Comparison of ENCODE assay signal across 24 cellular contexts in genomic region chr2:9060819-9061218, GRCh38. TPM values are rescaled to one million over a fixed set of nuclear protein-coding genes. Genes with fewer than 3 reads are reported as not detected.
DNase-seq lines count a peak whose midpoint lies in the region; ATAC-seq, FAIRE-seq and TF ChIP-seq lines count a peak whose summit lies in the region.
"Had no signal": no experiment of that assay in that cellular context is flagged by ENCODE, and none has a peak within 500 bp of the region (broad histone marks: within the 10 kb centered on the region; RNA-seq: fewer than 3 reads in every experiment).

No MANE protein-coding gene starts in this region.

- no peak overlapping the region for H3K23ac ChIP-seq in trophoblast cell (ENCODE audit: low read length)

- H3K27me3 ChIP-seq in K562 (ENCODE audit: control insufficient read depth in 2 of 2, insufficient read depth in 2 of 2, low read length in 2 of 2) (no peaks in the 10 kb centered on the region), trophoblast cell (ENCODE audit: insufficient read depth, low read length) (no peaks in the 10 kb centered on the region), GM23248 (replicated peaks; ENCODE audit: insufficient read depth) (no peaks in the 10 kb centered on the region)
- H3K27me3 ChIP-seq: BLaER1, SJSA1 had no signal

- peak overlapping the region; percentile 73 for H4K91ac ChIP-seq in trophoblast cell (ENCODE audit: low read depth, low read length)

- no peaks in the 10 kb centered on the region for H3K9me1 ChIP-seq in K562 (ENCODE audit: control insufficient read depth, insufficient read depth, low read length)

- H3K36me3 ChIP-seq in K562 (ENCODE audit: control insufficient read depth, insufficient read depth, low read length) (no peaks in the 10 kb centered on the region), trophoblast cell (ENCODE audit: control insufficient read depth in 1 of 2, insufficient read depth in 2 of 2, low read length in 2 of 2) (no peaks in the 10 kb centered on the region), GM23248 (ENCODE audit: low read depth) (no peaks in the 10 kb centered on the region)
- H3K36me3 ChIP-seq: BLaER1, SJSA1 had no signal

- no peak overlapping the region for H4K12ac ChIP-seq in trophoblast cell (ENCODE audit: low read depth, low read length)

- ATAC-seq in K562, result no peak
- ATAC-seq: Right ventricle myocardium inferior had no signal

- H3K27ac ChIP-seq in K562 (ENCODE audit: extremely low read depth, low read depth, low read length) (no peak overlapping the region), trophoblast cell (ENCODE audit: low read depth, low read length) (peak overlapping the region; percentile 85), GM23248 (no peak overlapping the region)
- H3K27ac ChIP-seq: BLaER1, SJSA1 had no signal

- H2AK5ac ChIP-seq in trophoblast cell (ENCODE audit: low read length), result no peak overlapping the region

- peak overlapping the region; percentile 68 for H2BK5ac ChIP-seq in trophoblast cell (ENCODE audit: low read depth, low read length, poor library complexity)

- H3K9me3 ChIP-seq in K562 (replicated peaks; ENCODE audit: control insufficient read depth, insufficient read depth, low read depth, low read length) (0 out of 2 replicates have a peak, but pooled peaks cover 2% of the 10 kb centered on the region), trophoblast cell (ENCODE audit: insufficient read depth, low read depth, low read length) (no peaks in the 10 kb centered on the region), GM23248 (ENCODE audit: low read depth) (no peaks in the 10 kb centered on the region)
- H3K9me3 ChIP-seq: SJSA1 had no signal

- H3K79me1 ChIP-seq in trophoblast cell (ENCODE audit: low read length), result peaks cover 12% of the 10 kb centered on the region

- no peaks in the 10 kb centered on the region for H3F3A ChIP-seq in GM23248 (ENCODE audit: insufficient read depth)

- H3K4me3 ChIP-seq in K562 (no peak overlapping the region), trophoblast cell (ENCODE audit: low read depth, low read length) (no peak overlapping the region), GM23248 (no peak overlapping the region)
- H3K4me3 ChIP-seq: BLaER1, SJSA1 had no signal

- H3K14ac ChIP-seq in trophoblast cell (ENCODE audit: low read length), result peak overlapping the region; percentile 51

- no peak for TF ChIP-seq CTCF in K562 (IDR thresholded peaks at IDR 0.05 in 2 of 3, conservative IDR thresholded peaks at IDR 0.05 in 1 of 3; ENCODE audit: insufficient read depth in 2 of 3, low read depth in 1 of 3, low read length in 3 of 3)

- CTCF ChIA-PET in K562 (lab: Yijun Ruan, JAX; ENCODE audit: low intra/inter-chr PET ratio), result no interaction called here

- H3K79me2 ChIP-seq in K562 (ENCODE audit: control insufficient read depth, insufficient read depth, low read length) (no peaks in the 10 kb centered on the region), trophoblast cell (ENCODE audit: control insufficient read depth, insufficient read depth, low read length, poor library complexity) (peaks cover 3% of the 10 kb centered on the region), GM23248 (ENCODE audit: insufficient read depth) (no peaks in the 10 kb centered on the region)

- in situ Hi-C loops in K562 (cut with MboI) (no loop called here), GM23248 (cut with MboI) (no loop called here)

- H2BK120ac ChIP-seq in trophoblast cell (ENCODE audit: insufficient read depth, low read length, poor library complexity), result peak overlapping the region; percentile 91

- DNase-seq in RPMI7951 (ENCODE audit: low read depth) (peak; percentile 13), K562 (ENCODE audit: extremely low read depth in 1 of 4, low spot score in 3 of 4) (no peak), foreskin melanocyte (peak; percentile 94), trophoblast cell (peak; percentile 11 to 54), NCI-H2196 (lab: John Stamatoyannopoulos, UW; ENCODE audit: unreplicated experiment) (no peak), NCI-H82 treated with DMSO at 0.1 percent for 48 hours (lab: John Stamatoyannopoulos, UW; ENCODE audit: unreplicated experiment) (no peak), GM23248 (no peak), medulla oblongata (ENCODE audit: extremely low spot score) (no peak)
- DNase-seq: CD4-positive, alpha-beta T cell; DND-41; IMR-90; NCI-H1105 treated with DMSO at 0.1 percent for 48 hours; NCI-H1694; NCI-H2081; NCI-H2171; NCI-H524 treated with DMSO at 0.1 percent for 48 hours; NCI-H82; OCI-M1 had no signal

- no peaks in the 10 kb centered on the region for H3K9me2 ChIP-seq in GM23248 (ENCODE audit: insufficient read depth)

- POLR2A ChIA-PET in K562 (lab: Yijun Ruan, JAX), result no interaction called here

- H4K20me1 ChIP-seq in K562 (replicated peaks; ENCODE audit: control insufficient read depth, insufficient read depth, low read length) (no peaks in the 10 kb centered on the region), GM23248 (ENCODE audit: insufficient read depth) (no peaks in the 10 kb centered on the region)
- H4K20me1 ChIP-seq: BLaER1 had no signal

- H3K18ac ChIP-seq in trophoblast cell (ENCODE audit: low read length), result no peak overlapping the region

- no peak overlapping the region for H3K4ac ChIP-seq in trophoblast cell (ENCODE audit: low read depth, low read length)

- no peak for TF ChIP-seq EP300 in K562 (IDR thresholded peaks at IDR 0.05; ENCODE audit: low read length)

- H3K9ac ChIP-seq in K562 (ENCODE audit: insufficient read depth in 1 of 2, low read depth in 2 of 2, low read length in 2 of 2) (no peak overlapping the region), trophoblast cell (ENCODE audit: low read length) (no peak overlapping the region), GM23248 (no peak overlapping the region)
- H3K9ac ChIP-seq: BLaER1 had no signal

- no peak for TF ChIP-seq POLR2A in K562 (conservative IDR thresholded peaks at IDR 0.05)

- 46% methylated on average over 4 of the region's 4 CpGs for WGBS in K562 (ENCODE audit: insufficient coverage, low coverage, missing lambda C conversion rate)
- no CpG with 5 or more reads among the region's 4 CpGs for WGBS in trophoblast cell (ENCODE audit: extremely low coverage, insufficient coverage, insufficient read length)
- WGBS in GM23248 (ENCODE audit: low coverage in 1 of 2, low lambda C conversion rate in 2 of 2, missing lambda C conversion rate in 2 of 2), 2 experiments, result 71 to 83% methylated on average over 4 of the region's 4 CpGs

- H2AFZ ChIP-seq in K562 (ENCODE audit: low read depth, low read length), result 0 out of 2 replicates have a peak overlapping the region, but pooled peaks have one; percentile 36
- no peak overlapping the region for H2AFZ ChIP-seq in trophoblast cell (ENCODE audit: insufficient read depth, low read length, poor library complexity)
- H2AFZ ChIP-seq in GM23248, result no peak overlapping the region

- intact Hi-C loops in K562 (cut with micrococcal nuclease), result no loop called here

- H4K8ac ChIP-seq in trophoblast cell (ENCODE audit: low read depth, low read length), result peak overlapping the region; percentile 7

- FAIRE-seq in K562 (lab: Jason Lieb, UNC), result peak; percentile 26
- FAIRE-seq: GM12891, HTR-8/SVneo, RCC 7860 had no signal

- BruUV-seq in K562 (replicated peaks; lab: Mats Ljungman, UMichigan), result no TSS peak

- H3K4me1 ChIP-seq in K562 (replicated peaks in 1 of 2; ENCODE audit: control insufficient read depth in 2 of 2, insufficient read depth in 2 of 2, low read length in 2 of 2), result no peaks in the 10 kb centered on the region; a peak in 1 of 5 replicates
- H3K4me1 ChIP-seq in trophoblast cell (ENCODE audit: control insufficient read depth in 1 of 2, insufficient read depth in 2 of 2, low read length in 2 of 2), result peaks cover 3 to 4% of the 10 kb centered on the region in 2 experiments
- H3K4me1 ChIP-seq in GM23248 (ENCODE audit: insufficient read depth), result no peaks in the 10 kb centered on the region
- H3K4me1 ChIP-seq: BLaER1 had no signal

- no peak for TF ChIP-seq RAD21 in K562 (CRISPR knock-in tag; conservative IDR thresholded peaks at IDR 0.05 in 1 of 2, IDR thresholded peaks at IDR 0.05 in 1 of 2)

- H3K4me2 ChIP-seq in K562 (ENCODE audit: insufficient read depth, low read length), result no peak overlapping the region
- H3K4me2 ChIP-seq in trophoblast cell (ENCODE audit: low read length), result no peak overlapping the region
- H3K4me2 ChIP-seq in GM23248 (ENCODE audit: unreplicated experiment), result no peak overlapping the region
- H3K4me2 ChIP-seq: BLaER1 had no signal

- H2BK12ac ChIP-seq in trophoblast cell (ENCODE audit: low read length), result peak overlapping the region; percentile 92

TF ChIP-seq in K562, 482 proteins besides CTCF, POLR2A, EP300 and RAD21:
- TF ChIP-seq ZNF224 (CRISPR knock-in tag; IDR thresholded peaks at IDR 0.05) (no peak), NONO (IDR thresholded peaks at IDR 0.05; ENCODE audit: low read depth in 2 of 2, low read length in 1 of 2) (no peak), ZNF408 (CRISPR knock-in tag; IDR thresholded peaks at IDR 0.05; ENCODE audit: low read depth) (no peak), BCOR (IDR thresholded peaks at IDR 0.05) (no peak)

RNA-seq across cellular contexts. Expression of gene MBOAT2, which starts 57.3 kb away (rescaled TPM):
- total RNA-seq in RPMI7951 (2014; rRNA removed; shearing (Covaris generic)), result 33.9 and 41.1 TPM in 2 replicates
- 112 and 313 TPM in 2 replicates for total RNA-seq in K562 (2011; cell fraction: chromatin; rRNA removed; ENCODE audit: low replicate concordance)
- total RNA-seq in K562 (2011; cell fraction: nucleolus; rRNA removed), result 47.4 and 65.8 TPM in 2 replicates
- total RNA-seq in K562 (2011; cell fraction: nucleoplasm; rRNA removed), result 143 and 203 TPM in 2 replicates
- total RNA-seq in K562 (2014; rRNA removed), result 19.2 and 22.8 TPM in 2 replicates
- total RNA-seq in K562 (2014; rRNA removed; fragmentation: Illumina TruSeq; extraction: Trizol), result 48.9 and 54.3 TPM in 2 replicates
- 26.1 and 27.9 TPM in 2 replicates for total RNA-seq in K562 (2015; rRNA removed; fragmentation: Illumina TruSeq; extraction: Trizol)
- 42.8 and 44.6 TPM in 2 replicates for total RNA-seq in K562 (2021)
- 101 and 122 TPM in 2 replicates for polyA plus RNA-seq in K562 (2011; rRNA removed)
- 18.7 and 42.5 TPM in 2 replicates for polyA plus RNA-seq in K562 (2011; cell fraction: cytosol; rRNA removed)
- 251 and 267 TPM in 2 replicates for polyA plus RNA-seq in K562 (2011; cell fraction: nucleus; rRNA removed)
- polyA plus RNA-seq in K562 (2012), result 19.2 and 19.7 TPM in 2 replicates
- polyA plus RNA-seq in K562 (2014; fragmentation: Illumina TruSeq; extraction: Trizol), result 43.9 and 44.4 TPM in 2 replicates
- polyA plus RNA-seq in K562 (2014; fragmentation: Nextera tagmentation; extraction: Ambion mirVana), result 10 to 100 TPM in 1 of 2 experiments, 1 to 10 TPM in 1; 8.4 to 11.2 TPM
- polyA plus RNA-seq in K562 (2014; rRNA removed), result 27.6 and 31.1 TPM in 2 replicates
- polyA minus RNA-seq in K562 (2011; rRNA and poly(A)+ RNA removed), result 107 and 132 TPM in 2 replicates
- 31.1 and 32.9 TPM in 2 replicates for polyA minus RNA-seq in K562 (2011; cell fraction: cytosol; rRNA and poly(A)+ RNA removed)
- polyA minus RNA-seq in K562 (2011; cell fraction: nucleus; rRNA and poly(A)+ RNA removed), result 59.0 and 76.9 TPM in 2 replicates
- polyA plus RNA-seq in trophoblast cell (2013), result 9.5 and 9.6 TPM in 2 replicates
- 87.4 and 116 TPM in 2 replicates for total RNA-seq in GM23248 (2014; rRNA removed; shearing (Covaris generic))
- 103 and 107 TPM in 2 replicates for polyA plus RNA-seq in GM23248 (2016; fragmentation: Nextera tagmentation; extraction: Ambion mirVana)

Comparison
In these comparisons a context has a peak if more than half of its experiments do, and no peak if none do; other contexts are left out.
1. DNase-seq: peak in RPMI7951 (single experiment), foreskin melanocyte (single experiment) and trophoblast cell (2 of 2); none in K562 (0 of 4), NCI-H2196 (single experiment), NCI-H82 treated with DMSO at 0.1 percent for 48 hours (single experiment), GM23248 (single experiment) and medulla oblongata (single experiment).